8 cellular contexts compared by ENCODE assay signal in genomic region chr17:3935140-3935542, GRCh38. TPM values are rescaled to one million over a fixed set of nuclear protein-coding genes. Genes with fewer than 3 reads are reported as not detected.
DNase-seq lines count a peak whose midpoint lies in the region; ATAC-seq and TF ChIP-seq lines count a peak whose summit lies in the region.

No MANE protein-coding gene starts in this region.

- POLR2A ChIA-PET in MCF 10A (lab: Yijun Ruan, JAX), result no interaction called here

- no TSS peak for BruUV-seq in MCF 10A (replicated peaks; lab: Mats Ljungman, UMichigan)

- H3K9me3 ChIP-seq in NT2/D1 (ENCODE audit: insufficient read depth, low read length) (no peaks in the 10 kb centered on the region), suprapubic skin (no peaks in the 10 kb centered on the region)

- H3K4me1 Mint-ChIP-seq in MCF 10A (ENCODE audit: insufficient read depth, unreplicated experiment), result no peaks in the 10 kb centered on the region

- no peaks in the 10 kb centered on the region for H3K27me3 Mint-ChIP-seq in MCF 10A (ENCODE audit: insufficient read depth, unreplicated experiment)

- H3K4me1 ChIP-seq in NT2/D1 (ENCODE audit: insufficient read depth, insufficient read length) (no peaks in the 10 kb centered on the region), suprapubic skin (no peaks in the 10 kb centered on the region)

- H3K27me3 ChIP-seq in NT2/D1 (ENCODE audit: insufficient read depth, insufficient read length) (no peaks in the 10 kb centered on the region), kidney epithelial cell (ENCODE audit: control insufficient read depth, insufficient read depth, low read length) (no peaks in the 10 kb centered on the region), suprapubic skin (no peaks in the 10 kb centered on the region)

- H3K27ac ChIP-seq in suprapubic skin, result no peak overlapping the region

- TF ChIP-seq EP300 in suprapubic skin (IDR thresholded peaks at IDR 0.05), result no peak

- no peak overlapping the region for H3K9ac ChIP-seq in NT2/D1 (ENCODE audit: insufficient read length, low read depth)

- no peak overlapping the region for H3K4me3 Mint-ChIP-seq in MCF 10A (ENCODE audit: unreplicated experiment)

- 23% methylated on average over 9 of the region's 10 CpGs for WGBS in suprapubic skin

- CTCF ChIA-PET in MCF 10A (lab: Yijun Ruan, JAX), result interaction anchor here (0.6 to 2.5 kb wide), 7 partner anchors 13 to 1255 kb away, joined by 3 to 10 read pairs (median 4); no protein-coding TSS in a partner anchor

- TF ChIP-seq CTCF in GM13976 (IDR thresholded peaks at IDR 0.05; ENCODE audit: borderline replicate concordance, control extremely low read depth, extremely low read depth, insufficient read depth, missing control alignments) (peak; percentile 52), MCF 10A (IDR thresholded peaks at IDR 0.05; ENCODE audit: unreplicated experiment) (peak; percentile 54), kidney epithelial cell (IDR thresholded peaks at IDR 0.05; ENCODE audit: insufficient read depth, low read length, poor library complexity, severe bottlenecking) (peak; percentile 83), suprapubic skin (IDR thresholded peaks at IDR 0.05) (peak; percentile 7 to 54)

- H3K9me3 Mint-ChIP-seq in MCF 10A (ENCODE audit: unreplicated experiment), result no peaks in the 10 kb centered on the region

- peaks cover 20% of the 10 kb centered on the region for H3K36me3 ChIP-seq in NT2/D1 (ENCODE audit: insufficient read depth, insufficient read length, low read length)
- H3K36me3 ChIP-seq in kidney epithelial cell (ENCODE audit: control insufficient read depth, insufficient read depth, low read length), result no peaks in the 10 kb centered on the region
- peaks cover 10% of the 10 kb centered on the region for H3K36me3 ChIP-seq in suprapubic skin

- no peaks in the 10 kb centered on the region for H3K36me3 Mint-ChIP-seq in MCF 10A (ENCODE audit: insufficient read depth, unreplicated experiment)

- no peak for TF ChIP-seq POLR2A in suprapubic skin (IDR thresholded peaks at IDR 0.05)

- no peak overlapping the region for H3K4me3 ChIP-seq in NT2/D1 (ENCODE audit: insufficient read length, low read depth)
- no peak overlapping the region for H3K4me3 ChIP-seq in kidney epithelial cell (ENCODE audit: low read depth, low read length)
- no peak overlapping the region for H3K4me3 ChIP-seq in suprapubic skin

- intact Hi-C loops in MCF 10A (cut with micrococcal nuclease), result loop anchor here (1.0 kb wide), 1 partner anchor 140 kb away; no protein-coding TSS in a partner anchor

- in situ Hi-C loops in GM13976 (cut with MboI; ENCODE audit: low sequenced_read_pairs, unreplicated experiment), result no loop called here

- DNase-seq in AG08396 (ENCODE audit: low spot score) (peak; percentile 85), GM13976 (ENCODE audit: low spot score) (peak; percentile 80), NT2/D1 (ENCODE audit: low read depth, low spot score) (peak; percentile 38), MCF 10A (ENCODE audit: unreplicated experiment) (peak; percentile 78), kidney epithelial cell (ENCODE audit: low read depth) (peak; percentile 21), suprapubic skin (ENCODE audit: low spot score in 2 of 2) (no peak)

- H3K27ac Mint-ChIP-seq in MCF 10A (ENCODE audit: low read depth, unreplicated experiment), result no peak overlapping the region

- ATAC-seq in GM21786 (IDR thresholded peaks at IDR 0.05; ENCODE audit: unreplicated experiment) (no peak), GM18870 (IDR thresholded peaks at IDR 0.05; ENCODE audit: unreplicated experiment) (no peak)

RNA-seq across cellular contexts. Expression of gene P2RX1, which starts 18.9 kb away (rescaled TPM):
- not detected in 2 replicates for total RNA-seq in MCF 10A (2022)
- not detected in 2 replicates for total RNA-seq in kidney epithelial cell
- 1 to 10 TPM in 2 of 4 donors, under 1 TPM in 2; 0.25 to 2.6 (median 1.2) TPM for total RNA-seq in suprapubic skin

RNA-seq across cellular contexts. Expression of gene ATP2A3, which starts 29.1 kb away (rescaled TPM):
- total RNA-seq in MCF 10A (2022) (not detected in 2 replicates), kidney epithelial cell (11.1 and 13.3 TPM in 2 replicates), suprapubic skin (10 to 100 TPM; 22.4 to 61.7 (median 34.7) TPM)

RNA-seq across cellular contexts. Expression of gene CAMKK1, which starts 42.3 kb away (rescaled TPM):
- total RNA-seq in MCF 10A (2022) (3.8 and 4.3 TPM in 2 replicates), kidney epithelial cell (7.8 and 10.5 TPM in 2 replicates), suprapubic skin (10 to 100 TPM; 10.8 to 17.3 (median 12.9) TPM)

Comparison
In these comparisons a context has a peak if more than half of its experiments do, and no peak if none do; other contexts are left out.
1. DNase-seq: peak in AG08396 (single experiment), GM13976 (single experiment), NT2/D1 (single experiment), MCF 10A (single experiment) and kidney epithelial cell (single experiment); none in suprapubic skin (0 of 2).
2. CTCF ChIP-seq: peak in every context shown above with its lines; median percentile 83 in kidney epithelial cell; 54 in MCF 10A; 52 in GM13976; 30 in suprapubic skin.
3. RNA of gene ATP2A3, which starts 29.1 kb away (total RNA-seq): 22.4 to 61.7 TPM in suprapubic skin and 11.1 to 13.3 TPM in kidney epithelial cell; not detected in MCF 10A; every median in the first group is over 10 times any median in the second.